In the genomic region with DNA sequence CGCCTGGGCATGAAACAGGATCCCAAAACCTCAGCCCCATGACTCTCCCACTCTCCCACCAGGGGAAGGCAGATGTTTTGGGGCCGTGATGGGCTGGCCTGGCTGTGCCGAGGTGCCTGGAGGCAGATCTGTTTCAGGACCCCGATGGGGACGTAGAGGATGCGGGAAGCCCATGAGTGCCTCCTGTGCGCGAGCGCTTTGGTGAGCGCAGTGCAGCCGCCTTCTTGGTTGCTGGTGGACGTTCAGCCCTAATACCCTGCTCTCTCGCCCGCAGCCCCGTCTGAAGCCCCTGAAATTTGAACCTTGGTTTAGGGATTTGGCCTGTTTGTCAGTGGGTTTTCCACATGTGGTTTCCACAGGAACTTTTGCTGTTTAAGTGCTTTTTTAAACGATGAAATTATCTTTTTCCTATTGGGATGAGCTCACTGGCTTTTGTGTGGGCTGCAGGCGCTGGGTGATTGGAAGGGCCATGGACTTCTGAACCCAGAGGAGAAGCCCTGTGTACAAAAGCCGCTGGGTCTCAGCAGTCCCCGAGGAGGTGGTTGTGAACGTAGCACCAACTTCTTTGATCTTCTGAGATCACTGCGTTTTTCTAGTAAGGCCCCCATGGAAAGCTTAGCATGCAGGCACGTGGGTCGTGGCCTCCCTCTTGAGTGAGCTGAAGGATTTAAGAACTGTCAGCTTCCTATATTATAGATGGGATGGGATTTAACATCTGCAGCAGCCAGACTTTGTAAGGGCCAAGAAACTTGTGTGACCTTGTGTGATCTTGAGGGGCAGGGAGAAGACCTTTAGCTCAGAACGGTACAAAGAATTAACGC, we compare ENCODE assay signal across 8 cellular contexts.
DNase-seq lines count a peak whose midpoint lies in the region; ATAC-seq and TF ChIP-seq lines count a peak whose summit lies in the region.
"Not testable (repeated sequence)": the region's sequence is repeated elsewhere in the genome, so short reads cannot be mapped to it uniquely, and the experiment has no call there.

No MANE protein-coding gene starts in this region.

- H3K4me3 Mint-ChIP-seq in Caco-2 (ENCODE audit: unreplicated experiment), result not testable (repeated sequence)

- H3K27ac ChIP-seq in SK-N-SH (ENCODE audit: low read depth in 2 of 2, low read length in 1 of 2) (peak overlapping the region; percentile 92 to 98), breast epithelium (peak overlapping the region; percentile 71 to 93), sigmoid colon (peak overlapping the region; percentile 18 to 71 (median 60)), thyroid gland (peak overlapping the region; percentile 38 to 58 (median 41))

- TF ChIP-seq RAD21 in SK-N-SH (IDR thresholded peaks at IDR 0.05; ENCODE audit: low read length), result not testable (repeated sequence)

- DNase-seq in Caco-2; SK-N-SH; breast epithelium (ENCODE audit: low spot score in 2 of 2); left lobe of liver (ENCODE audit: low spot score); sigmoid colon; thyroid gland: not testable (repeated sequence)
- peak; percentile 44 for DNase-seq in fibroblast of villous mesenchyme (ENCODE audit: low read depth)

- H3K36me3 ChIP-seq in Caco-2 (ENCODE audit: control insufficient read depth, insufficient read depth, low read length); SK-N-SH (replicated peaks in 1 of 2; ENCODE audit: control insufficient read depth in 1 of 2, insufficient read depth in 2 of 2, low read length in 1 of 2); breast epithelium; mucosa of stomach (ENCODE audit: control insufficient read depth, insufficient read depth, low read length); sigmoid colon; thyroid gland: not testable (repeated sequence)

- H3K9me3 ChIP-seq in Caco-2; SK-N-SH; breast epithelium; mucosa of stomach (ENCODE audit: control insufficient read depth, low read length); sigmoid colon; thyroid gland: not testable (repeated sequence)

- not testable (repeated sequence) for H3K79me2 ChIP-seq in SK-N-SH (ENCODE audit: insufficient read depth)

- H3K4me1 ChIP-seq in Caco-2, result peaks cover 23% of the 10 kb centered on the region
- peaks cover 25 to 53% of the 10 kb centered on the region in 2 experiments for H3K4me1 ChIP-seq in SK-N-SH (ENCODE audit: control insufficient read depth in 1 of 2, insufficient read depth in 2 of 2, low read depth in 1 of 2, low read length in 1 of 2)
- not testable (repeated sequence) for H3K4me1 ChIP-seq in breast epithelium
- H3K4me1 ChIP-seq in mucosa of stomach (ENCODE audit: control insufficient read depth, insufficient read depth, low read length), result peaks cover 34% of the 10 kb centered on the region
- H3K4me1 ChIP-seq in sigmoid colon, result peaks cover 0 to 26% (median 15%) of the 10 kb centered on the region in 4 donors
- H3K4me1 ChIP-seq in thyroid gland, result peaks cover 7 to 43% of the 10 kb centered on the region in 2 donors

- H3K9ac ChIP-seq in SK-N-SH (peak overlapping the region; percentile 79), mucosa of stomach (ENCODE audit: low read length) (peak overlapping the region; percentile 17)

- intact Hi-C loops in Caco-2 (cut with micrococcal nuclease; ENCODE audit: unreplicated experiment); breast epithelium (cut with DNase I; ENCODE audit: low total_unique reads); sigmoid colon (cut with DNase I); thyroid gland (cut with DNase I): not testable (repeated sequence)

- CTCF ChIA-PET in Caco-2 (lab: Charles Lee); SK-N-SH (lab: Yijun Ruan, JAX): not testable (repeated sequence)

- peak; percentile 29 for ATAC-seq in left lobe of liver

- not testable (repeated sequence) for TF ChIP-seq POLR2A in breast epithelium (IDR thresholded peaks at IDR 0.05); sigmoid colon (IDR thresholded peaks at IDR 0.05); thyroid gland (IDR thresholded peaks at IDR 0.05)

- not testable (repeated sequence) for H3K4me3 ChIP-seq in Caco-2 (ENCODE audit: low read depth, low read length); SK-N-SH (ENCODE audit: low read depth in 2 of 2, low read length in 1 of 2); fibroblast of villous mesenchyme (ENCODE audit: low read depth, low read length); mucosa of stomach (ENCODE audit: low read length); sigmoid colon; thyroid gland (replicated peaks in 1 of 3)
- peak overlapping the region in 1 of 3 donors; percentile 41 for H3K4me3 ChIP-seq in breast epithelium

- 77% methylated on average over 6 of the region's 25 CpGs for WGBS in SK-N-SH (ENCODE audit: low lambda C conversion rate)
- 82% methylated on average over 25 of the region's 25 CpGs for WGBS in sigmoid colon, 2 donors
- 67 to 83% methylated on average over 6 to 12 of the region's 25 CpGs for WGBS in thyroid gland, 2 donors

- not testable (repeated sequence) for TF ChIP-seq EP300 in SK-N-SH (IDR thresholded peaks at IDR 0.05; ENCODE audit: borderline replicate concordance in 1 of 2, low read depth in 1 of 2, low read length in 1 of 2); sigmoid colon (IDR thresholded peaks at IDR 0.05)

- H3K27ac Mint-ChIP-seq in Caco-2 (ENCODE audit: unreplicated experiment), result peak overlapping the region; percentile 88

- H3K36me3 Mint-ChIP-seq in Caco-2 (ENCODE audit: insufficient read depth, unreplicated experiment), result peaks cover 14% of the 10 kb centered on the region

- H3K4me1 Mint-ChIP-seq in Caco-2 (ENCODE audit: low read depth, unreplicated experiment), result peaks cover 18% of the 10 kb centered on the region

- H3K27me3 ChIP-seq in Caco-2 (replicated peaks; ENCODE audit: control insufficient read depth, insufficient read depth, low read length); SK-N-SH (ENCODE audit: insufficient read depth); breast epithelium; mucosa of stomach (ENCODE audit: control insufficient read depth, insufficient read depth, low read length); sigmoid colon; thyroid gland: not testable (repeated sequence)

- H2AFZ ChIP-seq in SK-N-SH (ENCODE audit: low read depth), result not testable (repeated sequence)

- TF ChIP-seq CTCF in Caco-2 (IDR thresholded peaks at IDR 0.05; ENCODE audit: insufficient read depth in 1 of 2, low read depth in 1 of 2, low read length in 1 of 2, severe bottlenecking in 1 of 2, unreplicated experiment in 1 of 2); SK-N-SH (IDR thresholded peaks at IDR 0.05); breast epithelium (IDR thresholded peaks at IDR 0.05); fibroblast of villous mesenchyme (IDR thresholded peaks at IDR 0.05; ENCODE audit: insufficient read depth, low read depth, low read length); sigmoid colon (IDR thresholded peaks at IDR 0.05); thyroid gland (IDR thresholded peaks at IDR 0.05): not testable (repeated sequence)

- BruUV-seq in Caco-2 (replicated peaks; lab: Mats Ljungman, UMichigan), result not testable (repeated sequence)

- H3K9me3 Mint-ChIP-seq in Caco-2 (ENCODE audit: unreplicated experiment), result not testable (repeated sequence)

- H3K4me2 ChIP-seq in SK-N-SH, result peak overlapping the region; percentile 68; the same call in 1 of the 2 replicates

- H3K27me3 Mint-ChIP-seq in Caco-2 (ENCODE audit: insufficient read depth, unreplicated experiment), result not testable (repeated sequence)

- H3K9me2 ChIP-seq in SK-N-SH, result not testable (repeated sequence)

- H4K20me1 ChIP-seq in SK-N-SH (ENCODE audit: insufficient read depth), result not testable (repeated sequence)

- not testable (repeated sequence) for H3F3A ChIP-seq in SK-N-SH (replicated peaks; ENCODE audit: insufficient read depth)

- POLR2A ChIA-PET in Caco-2 (lab: Charles Lee), result not testable (repeated sequence)
- POLR2A ChIA-PET in SK-N-SH (lab: Yijun Ruan, JAX), result interaction anchor here (1.0 kb wide), 1 partner anchor 62 kb away, joined by 4 read pairs; no protein-coding TSS in a partner anchor

Comparison
In these comparisons a context has a peak if more than half of its experiments do, and no peak if none do; other contexts are left out.
1. H3K27ac ChIP-seq: peak in every context shown above with its lines; median percentile 95 in SK-N-SH; 82 in breast epithelium; 60 in sigmoid colon; 41 in thyroid gland.